37 cellular contexts compared by ENCODE assay signal in the genomic region with DNA sequence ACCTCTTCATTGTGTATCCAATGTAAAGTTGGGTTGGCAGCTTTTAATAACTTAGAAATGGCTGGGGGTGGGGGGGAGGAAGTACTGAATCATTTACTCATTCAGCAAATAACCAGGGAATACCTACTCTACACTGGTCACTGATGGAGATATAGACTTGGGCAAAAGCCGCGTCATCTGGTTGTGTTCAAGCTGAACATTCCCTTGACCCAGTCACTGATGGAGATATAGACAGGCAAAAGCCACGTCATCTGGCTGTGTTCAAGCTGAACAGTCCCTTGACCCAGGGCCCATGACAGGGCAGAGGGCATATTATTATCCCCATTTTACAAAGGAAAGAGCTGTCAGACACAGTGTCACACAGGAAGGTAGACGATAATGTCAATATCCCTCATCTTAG. TPM values are rescaled to one million over a fixed set of nuclear protein-coding genes. Genes with fewer than 3 reads are reported as not detected.
"Had no signal": no experiment of that assay in that cellular context is flagged by ENCODE, and none has a peak within 500 bp of the region (broad histone marks: within the 10 kb centered on the region; RNA-seq: fewer than 3 reads in every experiment).

No MANE protein-coding gene starts in this region.

- ATAC-seq: activated CD4-positive, alpha-beta T cell treated with anti-CD3 and anti-CD28 coated beads for 36 hours; activated CD8-positive, alpha-beta memory T cell treated with anti-CD3 and anti-CD28 coated beads, Interleukin-2, amount 10 ng/mL, durations not matched to agents 7 days and 5 days; activated CD8-positive, alpha-beta T cell treated with anti-CD3 and anti-CD28 coated beads, Interleukin-2, amount 10 ng/mL, durations not matched to agents 7 days and 5 days; activated naive CD8-positive, alpha-beta T cell treated with anti-CD3 and anti-CD28 coated beads, Interleukin-2, amount 50 U/mL, for 24 hours; body of pancreas; gastroesophageal sphincter; heart right ventricle; T-helper 17 cell had no signal

- H3K4me1 ChIP-seq: adrenal gland, body of pancreas, colonic mucosa, gastroesophageal sphincter had no signal

- H3K27ac ChIP-seq: adrenal gland, body of pancreas, colonic mucosa, dorsolateral prefrontal cortex, esophagus squamous epithelium, gastroesophageal sphincter, heart right ventricle had no signal

- H3K36me3 ChIP-seq: adrenal gland, colonic mucosa, esophagus squamous epithelium, gastroesophageal sphincter, heart right ventricle had no signal

- H3K27me3 ChIP-seq: adrenal gland, body of pancreas, colonic mucosa, dorsolateral prefrontal cortex, esophagus squamous epithelium, gastroesophageal sphincter, heart right ventricle had no signal

- H3K4me3 ChIP-seq: adrenal gland, body of pancreas, colonic mucosa, dorsolateral prefrontal cortex, esophagus squamous epithelium, gastroesophageal sphincter, heart right ventricle had no signal

- H3K9me3 ChIP-seq: adrenal gland, body of pancreas, colonic mucosa, esophagus squamous epithelium, gastroesophageal sphincter, heart right ventricle had no signal

- DNase-seq: activated CD4-positive, alpha-beta memory T cell treated with anti-CD3 and anti-CD28 coated beads for 36 hours; activated CD4-positive, alpha-beta T cell treated with anti-CD3 and anti-CD28 coated beads for 36 hours; activated CD4-positive, alpha-beta T cell treated with anti-CD3 and anti-CD28 coated beads, Interleukin-2, amount 10 ng/mL, durations not matched to agents 24 days and 14 days; activated CD4-positive, CD25-positive, alpha-beta regulatory T cell; activated CD4-positive, CD25-positive, alpha-beta regulatory T cell treated with anti-CD3 and anti-CD28 coated beads, Interleukin-2, amount 50 U/mL, for 72 hours; activated CD8-positive, alpha-beta memory T cell treated with anti-CD3 and anti-CD28 coated beads, Interleukin-2, amount 10 ng/mL, durations not matched to agents 7 days and 5 days; activated CD8-positive, alpha-beta memory T cell treated with anti-CD3 and anti-CD28 coated beads, Interleukin-2, amount 50 U/mL, for 4 hours; activated CD8-positive, alpha-beta T cell treated with anti-CD3 and anti-CD28 coated beads, Interleukin-2, amount 10 ng/mL, durations not matched to agents 7 days and 5 days; activated effector memory CD4-positive, alpha-beta T cell treated with anti-CD3 and anti-CD28 coated beads, Interleukin-2, amount 50 U/mL, for 16 hours; activated naive CD4-positive, alpha-beta T cell treated with anti-CD3 and anti-CD28 coated beads for 36 hours; activated naive CD8-positive, alpha-beta T cell treated with anti-CD3 and anti-CD28 coated beads for 36 hours; activated naive CD8-positive, alpha-beta T cell treated with anti-CD3 and anti-CD28 coated beads, Interleukin-2, amount 50 U/mL, for 24 hours; activated T-cell treated with anti-CD3 and anti-CD28 coated beads, Interleukin-2, amount 50 U/mL, for 1 hour; activated T-cell treated with anti-CD3 and anti-CD28 coated beads, Interleukin-2, amount 50 U/mL, for 48 hours; adrenal gland; amygdala; aorta; body of pancreas; central memory CD4-positive, alpha-beta T cell; cerebellar nuclear complex; colonic mucosa; dorsolateral prefrontal cortex; effector memory CD4-positive, alpha-beta T cell; erythroblast; esophagus squamous epithelium; foreskin melanocyte; heart right ventricle; T-helper 1 cell; T-helper 17 cell; T1000 had no signal

RNA-seq across cellular contexts. Expression of a gene that starts 32.6 kb away (rescaled TPM):
- total RNA-seq: activated CD4-positive, alpha-beta memory T cell treated with anti-CD3 and anti-CD28 coated beads for 36 hours; activated CD4-positive, alpha-beta T cell treated with anti-CD3 and anti-CD28 coated beads for 36 hours; activated CD8-positive, alpha-beta memory T cell treated with anti-CD3 and anti-CD28 coated beads for 36 hours; activated CD8-positive, alpha-beta memory T cell treated with anti-CD3 and anti-CD28 coated beads, Interleukin-2, amount 10 ng/mL, durations not matched to agents 7 days and 5 days; activated CD8-positive, alpha-beta T cell treated with anti-CD3 and anti-CD28 coated beads, Interleukin-2, amount 10 ng/mL, durations not matched to agents 7 days and 5 days; activated naive CD4-positive, alpha-beta T cell treated with anti-CD3 and anti-CD28 coated beads for 36 hours; activated naive CD8-positive, alpha-beta T cell treated with anti-CD3 and anti-CD28 coated beads for 36 hours; activated T-helper 1 cell treated with anti-CD3 and anti-CD28 coated beads, Interleukin-12 subunit alpha, Interleukin-12 subunit beta, Interleukin-2, Interleukin-4 antibody, amounts not matched to agents 30 ng/mL and 10 ng/mL and 1 ng/mL, durations not matched to agents 14 hours and 24 hours and 36 hours; activated T-helper 2 cell treated with anti-CD3 and anti-CD28 coated beads, Interferon-gamma antibody, Interleukin-2, Interleukin-4, amounts not matched to agents 10 μg/mL and 5 μg/mL and 100 μg/mL, durations not matched to agents 14 hours and 24 hours and 36 hours; adrenal gland; aorta; body of pancreas; dorsolateral prefrontal cortex; esophagus squamous epithelium; fibroblast of lung; fibroblast of villous mesenchyme; gastroesophageal sphincter; glomerular endothelial cell; heart right ventricle had no signal
- polyA plus RNA-seq: adrenal gland, aorta, fibroblast of lung, heart right ventricle had no signal
